ENCODE assay signal across 8 cellular contexts in the genomic region with DNA sequence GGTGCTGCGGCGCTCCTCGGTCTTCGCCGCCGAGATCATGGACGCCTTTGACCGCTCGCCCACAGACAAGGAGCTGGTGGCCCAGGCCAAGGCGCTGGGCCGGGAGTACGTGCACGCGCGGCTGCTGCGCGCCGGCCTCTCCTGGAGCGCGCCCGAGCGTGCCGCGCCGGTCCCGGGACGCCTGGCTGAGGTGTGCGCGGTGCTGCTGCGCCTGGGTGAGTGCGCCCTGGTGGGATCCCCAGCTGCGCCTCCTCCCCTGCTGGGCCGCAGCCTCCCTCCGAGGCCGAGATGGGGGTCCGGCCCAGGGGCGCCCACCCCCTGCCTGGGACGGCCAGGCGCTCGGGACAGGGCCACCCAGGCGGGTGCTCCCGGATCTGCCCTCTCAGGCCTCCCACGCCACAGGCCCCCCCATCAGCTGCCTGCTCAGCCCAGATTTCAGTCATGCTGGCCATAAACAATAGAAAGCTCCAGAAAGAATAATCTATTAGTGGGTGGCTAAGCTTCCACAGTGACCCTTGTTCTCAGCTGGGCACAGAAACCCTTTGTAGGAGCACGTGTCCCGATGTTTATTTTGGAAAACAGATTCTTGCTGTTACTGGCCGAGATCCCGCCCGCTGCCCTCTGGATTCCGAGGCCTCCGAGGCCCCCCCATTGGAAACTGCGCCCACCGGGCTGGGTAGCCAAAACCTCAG. TPM values are rescaled to one million over a fixed set of nuclear protein-coding genes. Genes with fewer than 3 reads are reported as not detected.
DNase-seq lines count a peak whose midpoint lies in the region; ATAC-seq and TF ChIP-seq lines count a peak whose summit lies in the region.

No MANE protein-coding gene starts in this region.

- intact Hi-C loops in IMR-90 (cut with micrococcal nuclease) = loop anchor here (1.0 to 5.0 kb wide), 2 partner anchors 51 to 202 kb away; partner anchors contain the start of genes FARP2 and STK25

- BruUV-seq in IMR-90 (replicated peaks; lab: Mats Ljungman, UMichigan) = no TSS peak

- no peak overlapping the region for H2BK20ac ChIP-seq in IMR-90 (ENCODE audit: low read depth, low read length)

- peak overlapping the region; percentile 59; the same call in 1 of the 2 replicates for H3K23ac ChIP-seq in IMR-90 (ENCODE audit: low read depth, low read length)

- peak overlapping the region; percentile 81 for H3K14ac ChIP-seq in IMR-90 (replicated peaks; ENCODE audit: low read depth, low read length)

- WGBS in IMR-90 (ENCODE audit: extremely low coverage in 2 of 2, insufficient read length in 1 of 2), 2 experiments = 0% methylated on average over 21 of the region's 52 CpGs; no CpG with 5 or more reads in 1 of the 2 experiments

- H3K36me3 ChIP-seq in IMR-90 (ENCODE audit: control insufficient read depth, insufficient read depth, low read length) (peaks cover 19% of the 10 kb centered on the region), iPS-15b (ENCODE audit: control insufficient read depth, insufficient read depth, low read length) (peaks cover 2% of the 10 kb centered on the region)

- peak overlapping the region in 1 of 2 experiments; percentile 72; a peak in 2 of 4 replicates for H4K8ac ChIP-seq in IMR-90 (ENCODE audit: low read depth in 2 of 2, low read length in 2 of 2)

- no peak for TF ChIP-seq POLR2A in IMR-90 (IDR thresholded peaks at IDR 0.05; ENCODE audit: low read depth, low read length)

- CTCF ChIA-PET in IMR-90 (lab: Yijun Ruan, JAX) = no interaction called here

- H3K27ac ChIP-seq in C4-2B (peak overlapping the region; percentile 95), IMR-90 (ENCODE audit: insufficient read depth, low read length) (peak overlapping the region; percentile 75)

- peak overlapping the region in 1 of 5 experiments; percentile 38 for H3K27ac Mint-ChIP-seq in brain

- H3K36me3 Mint-ChIP-seq in brain = peaks cover 9% of the 10 kb centered on the region

- H2BK5ac ChIP-seq in IMR-90 (ENCODE audit: low read depth, low read length, poor library complexity, severe bottlenecking) = peak overlapping the region; percentile 46

- H3K4me2 ChIP-seq in IMR-90 (ENCODE audit: low read depth, low read length) = peak overlapping the region; percentile 71

- H3K79me1 ChIP-seq in IMR-90 (ENCODE audit: low read depth in 1 of 2, low read length in 2 of 2) = peaks cover 12 to 42% of the 10 kb centered on the region in 2 experiments

- peaks cover 47% of the 10 kb centered on the region for H4K20me1 ChIP-seq in IMR-90 (ENCODE audit: insufficient read depth, low read length)

- no peak for TF ChIP-seq RAD21 in IMR-90 (IDR thresholded peaks at IDR 0.05; ENCODE audit: low read length)

- peak overlapping the region; percentile 91 for H2AFZ ChIP-seq in IMR-90 (replicated peaks; ENCODE audit: low read length, poor library complexity)

- H3K9me3 ChIP-seq in IMR-90 (ENCODE audit: control insufficient read depth, insufficient read depth, low read length) (no peaks in the 10 kb centered on the region), iPS-15b (ENCODE audit: control insufficient read depth, insufficient read depth, low read length) (no peaks in the 10 kb centered on the region)

- dilution Hi-C loops in IMR-90 (cut with HindIII; ENCODE audit: low sequenced_read_pairs, unreplicated experiment) = no loop called here

- H3K56ac ChIP-seq in IMR-90 (ENCODE audit: extremely low read depth, insufficient read depth, low read length) = peak overlapping the region; percentile 65

- in situ Hi-C loops in IMR-90 (cut with MboI; ENCODE audit: low sequenced_read_pairs) = no loop called here

- DNase-seq in IMR-90 = peak; percentile 48
- DNase-seq in putamen (ENCODE audit: low spot score) = peak; percentile 94
- DNase-seq in NCI-H2171 treated with DMSO at 0.1 percent for 48 hours (lab: John Stamatoyannopoulos, UW) = no peak

- peaks cover 48% of the 10 kb centered on the region for H3K27me3 Mint-ChIP-seq in brain

- peak overlapping the region; percentile 91 for H3K4me3 ChIP-seq in IMR-90 (ENCODE audit: insufficient read depth, low read depth, low read length)
- H3K4me3 ChIP-seq in iPS-15b (ENCODE audit: low read depth, low read length) = peak overlapping the region; percentile 56

- H3K4ac ChIP-seq in IMR-90 (ENCODE audit: low read depth, low read length) = peak overlapping the region; percentile 65

- H3K4me1 ChIP-seq in IMR-90 (ENCODE audit: control insufficient read depth, insufficient read depth, low read length) (peaks cover 16% of the 10 kb centered on the region), iPS-15b (ENCODE audit: control insufficient read depth, insufficient read depth, low read length) (peaks cover 4% of the 10 kb centered on the region)

- ATAC-seq in IMR-90 (ENCODE audit: low read depth) (peak; percentile 40), HG03280 (IDR thresholded peaks at IDR 0.05; ENCODE audit: unreplicated experiment) (no peak), HG02970 (IDR thresholded peaks at IDR 0.05; ENCODE audit: low FRiP score, unreplicated experiment) (no peak)

- peak overlapping the region; percentile 99 for H2AK9ac ChIP-seq in IMR-90 (replicated peaks; ENCODE audit: low read depth, low read length, poor library complexity)

- peak overlapping the region; percentile 72 to 89 (median 77) for H3K4me3 Mint-ChIP-seq in brain

- H3K9me3 Mint-ChIP-seq in brain = peaks cover 16 to 37% (median 31%) of the 10 kb centered on the region in 5 experiments

- H2BK15ac ChIP-seq in IMR-90 (ENCODE audit: low read depth, low read length) = no peak overlapping the region

- POLR2A ChIA-PET in IMR-90 (lab: Charles Lee; ENCODE audit: unreplicated experiment) = no interaction called here

- H3K27me3 ChIP-seq in IMR-90 (ENCODE audit: control insufficient read depth, insufficient read depth, low read length) (no peaks in the 10 kb centered on the region), iPS-15b (ENCODE audit: control insufficient read depth, insufficient read depth, low read length) (peaks cover 9% of the 10 kb centered on the region)

- TF ChIP-seq CTCF in C4-2B (conservative IDR thresholded peaks at IDR 0.05) = no peak
- no peak for TF ChIP-seq CTCF in IMR-90 (conservative IDR thresholded peaks at IDR 0.05; ENCODE audit: low read depth, low read length)
- TF ChIP-seq CTCF in brain (conservative IDR thresholded peaks at IDR 0.05) = no peak

- peak overlapping the region; percentile 63 for H4K91ac ChIP-seq in IMR-90 (ENCODE audit: insufficient read depth, low read depth, low read length)

- peaks cover 6% of the 10 kb centered on the region for H3K4me1 Mint-ChIP-seq in brain

- H3K9me1 ChIP-seq in IMR-90 (ENCODE audit: insufficient read depth, low read length) = peaks cover 15% of the 10 kb centered on the region

- H2BK120ac ChIP-seq in IMR-90 (ENCODE audit: low read depth, low read length) = 0 out of 2 replicates have a peak overlapping the region, but pooled peaks have one; percentile 73

- peak overlapping the region; percentile 73 for H2AK5ac ChIP-seq in IMR-90 (ENCODE audit: low read depth, low read length)

- no peak overlapping the region for H4K5ac ChIP-seq in IMR-90 (ENCODE audit: low read depth, low read length)

- no peak overlapping the region for H3K18ac ChIP-seq in IMR-90 (ENCODE audit: low read depth, low read length)

- H3K9ac ChIP-seq in IMR-90 (ENCODE audit: low read depth, low read length) (peak overlapping the region; percentile 80), iPS-15b (ENCODE audit: low read depth, low read length) (no peak overlapping the region)

TF ChIP-seq in IMR-90, 13 proteins besides CTCF, POLR2A, EP300 and RAD21:
- peak; percentile 80; the same call in 1 of the 2 replicates for TF ChIP-seq MXI1 (IDR thresholded peaks at IDR 0.05; ENCODE audit: borderline replicate concordance, low read depth, low read length)
- no peak for TF ChIP-seq MAFK (IDR thresholded peaks at IDR 0.05; ENCODE audit: low read depth, low read length)
- TF ChIP-seq CHD1 (IDR thresholded peaks at IDR 0.05; ENCODE audit: low read depth, low read length) = no peak
- TF ChIP-seq, protein P1, sequence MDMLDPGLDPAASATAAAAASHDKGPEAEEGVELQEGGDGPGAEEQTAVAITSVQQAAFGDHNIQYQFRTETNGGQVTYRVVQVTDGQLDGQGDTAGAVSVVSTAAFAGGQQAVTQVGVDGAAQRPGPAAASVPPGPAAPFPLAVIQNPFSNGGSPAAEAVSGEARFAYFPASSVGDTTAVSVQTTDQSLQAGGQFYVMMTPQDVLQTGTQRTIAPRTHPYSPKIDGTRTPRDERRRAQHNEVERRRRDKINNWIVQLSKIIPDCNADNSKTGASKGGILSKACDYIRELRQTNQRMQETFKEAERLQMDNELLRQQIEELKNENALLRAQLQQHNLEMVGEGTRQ (IDR thresholded peaks at IDR 0.05; ENCODE audit: low read depth, low read length) = peak; percentile 67; the same call in 1 of the 2 replicates
- no peak for TF ChIP-seq NFE2L2 (IDR thresholded peaks at IDR 0.05; ENCODE audit: low read depth, low read length)
- peak; percentile 45; the same call in 1 of the 2 replicates for TF ChIP-seq BHLHE40 (IDR thresholded peaks at IDR 0.05; ENCODE audit: low read depth, low read length)

RNA-seq across cellular contexts. Expression of gene BOK, which starts 1.1 kb away (rescaled TPM):
- 13.3 and 15.8 TPM in 2 replicates for total RNA-seq in IMR-90 (2012; rRNA removed)
- polyA plus RNA-seq in IMR-90 (2012; rRNA removed) (34.4 and 37.4 TPM in 2 replicates), brain (ENCODE audit: insufficient read depth, low read depth, low replicate concordance) (76.1 TPM)
- polyA plus RNA-seq in IMR-90 (2012; cell fraction: cytosol; rRNA removed) = 28.7 and 58.2 TPM in 2 replicates
- 40.1 and 75.2 TPM in 2 replicates for polyA plus RNA-seq in IMR-90 (2012; cell fraction: nucleus; rRNA removed; ENCODE audit: low replicate concordance)

RNA-seq across cellular contexts. Expression of gene STK25, which starts 51.3 kb away (rescaled TPM):
- 203 and 258 TPM in 2 replicates for total RNA-seq in IMR-90 (2012; rRNA removed)
- polyA plus RNA-seq in IMR-90 (2012; rRNA removed) = 392 and 417 TPM in 2 replicates
- 289 and 326 TPM in 2 replicates for polyA plus RNA-seq in IMR-90 (2012; cell fraction: cytosol; rRNA removed)
- 774 and 1,419 TPM in 2 replicates for polyA plus RNA-seq in IMR-90 (2012; cell fraction: nucleus; rRNA removed; ENCODE audit: low replicate concordance)
- 189 TPM for polyA plus RNA-seq in brain (ENCODE audit: insufficient read depth, low read depth, low replicate concordance)
